ENCODE assay signal across 9 cellular contexts in genomic region chr14:71103662-71104484, GRCh38.
A peak's percentile ranks its signal among the peaks of the same experiment; 100 is the strongest.
DNase-seq lines count a peak whose midpoint lies in the region; ATAC-seq and TF ChIP-seq lines count a peak whose summit lies in the region.
"Had no signal": no experiment of that assay in that cellular context is flagged by ENCODE, and none has a peak within 500 bp of the region (broad histone marks: within the 10 kb centered on the region; RNA-seq: fewer than 3 reads in every experiment).

No MANE protein-coding gene starts in this region.

- H3K9me3 Mint-ChIP-seq in HFFc6 (no peaks in the 10 kb centered on the region), type B pancreatic cell (no peaks in the 10 kb centered on the region)
- H3K9me3 Mint-ChIP-seq: naive thymus-derived CD8-positive, alpha-beta T cell had no signal

- DNase-seq in Caki2 (ENCODE audit: low read depth): peak; percentile 13
- DNase-seq in HFFc6: peak; percentile 75
- peak; percentile 54 for DNase-seq in NCI-H748 (lab: John Stamatoyannopoulos, UW; ENCODE audit: unreplicated experiment)
- peak; percentile 54 for DNase-seq in brain microvascular endothelial cell
- DNase-seq in kidney epithelial cell (ENCODE audit: low read depth): peak; percentile 25
- no peak for DNase-seq in type B pancreatic cell (ENCODE audit: extremely low spot score, unreplicated experiment)
- no peak for DNase-seq in activated CD4-positive, alpha-beta T cell treated with anti-CD3 and anti-CD28 coated beads, Interleukin-2, amount 50 U/mL, for 48 hours

- H3K27ac Mint-ChIP-seq in HFFc6: no peak overlapping the region; the same call in none of the 2 replicates
- H3K27ac Mint-ChIP-seq in type B pancreatic cell: no peak overlapping the region

- H3K27ac ChIP-seq in brain microvascular endothelial cell: peak overlapping the region; percentile 14

- H3K27me3 Mint-ChIP-seq in HFFc6 (ENCODE audit: insufficient read depth): no peaks in the 10 kb centered on the region
- no peaks in the 10 kb centered on the region for H3K27me3 Mint-ChIP-seq in type B pancreatic cell
- H3K27me3 Mint-ChIP-seq: naive thymus-derived CD8-positive, alpha-beta T cell had no signal

- TF ChIP-seq CTCF in HFFc6 (IDR thresholded peaks at IDR 0.05): peak; percentile 94
- TF ChIP-seq CTCF in brain microvascular endothelial cell (IDR thresholded peaks at IDR 0.05; ENCODE audit: low read depth, low read length, missing control alignments): peak; percentile 66
- peak; percentile 79 for TF ChIP-seq CTCF in kidney epithelial cell (IDR thresholded peaks at IDR 0.05; ENCODE audit: insufficient read depth, low read length, poor library complexity, severe bottlenecking)
- peak; percentile 90 for TF ChIP-seq CTCF in type B pancreatic cell (conservative IDR thresholded peaks at IDR 0.05)

- H3K4me1 Mint-ChIP-seq in HFFc6 (ENCODE audit: low read depth) (peaks cover 45% of the 10 kb centered on the region), type B pancreatic cell (ENCODE audit: unreplicated experiment) (no peaks in the 10 kb centered on the region)

- H3K4me3 ChIP-seq in brain microvascular endothelial cell (ENCODE audit: low read depth, low read length) (no peak overlapping the region), kidney epithelial cell (ENCODE audit: low read depth, low read length) (no peak overlapping the region)

- H3K36me3 Mint-ChIP-seq in HFFc6 (ENCODE audit: low read depth) (peaks cover 15% of the 10 kb centered on the region), type B pancreatic cell (peaks cover 29% of the 10 kb centered on the region)

- H3K36me3 ChIP-seq in brain microvascular endothelial cell (replicated peaks) (peaks cover 18% of the 10 kb centered on the region), kidney epithelial cell (ENCODE audit: control insufficient read depth, insufficient read depth, low read length) (no peaks in the 10 kb centered on the region)

- no peak for ATAC-seq in GM21723 (IDR thresholded peaks at IDR 0.05; ENCODE audit: unreplicated experiment)

- H3K4me3 Mint-ChIP-seq in HFFc6 (no peak overlapping the region), type B pancreatic cell (no peak overlapping the region)
- H3K4me3 Mint-ChIP-seq: naive thymus-derived CD8-positive, alpha-beta T cell had no signal

- in situ Hi-C loops in Caki2 (cut with HindIII; ENCODE audit: low pct_unique_long_range_greater_than_20kb, low sequenced_read_pairs): no loop called here
- in situ Hi-C loops in brain microvascular endothelial cell (cut with HindIII; ENCODE audit: low pct_ligation_motif_present, low sequenced_read_pairs): no loop called here

- H3K27me3 ChIP-seq in brain microvascular endothelial cell (replicated peaks) (no peaks in the 10 kb centered on the region), kidney epithelial cell (ENCODE audit: control insufficient read depth, insufficient read depth, low read length) (no peaks in the 10 kb centered on the region)

Comparison
In these comparisons a context has a peak if more than half of its experiments do, and no peak if none do; other contexts are left out.
1. DNase-seq: peak in Caki2 (single experiment), HFFc6 (single experiment), NCI-H748 (single experiment), brain microvascular endothelial cell (single experiment) and kidney epithelial cell (single experiment); none in type B pancreatic cell (single experiment) and activated CD4-positive, alpha-beta T cell treated with anti-CD3 and anti-CD28 coated beads, Interleukin-2, amount 50 U/mL, for 48 hours (0 of 2).
2. Peak in every context shown above with its lines, with median percentiles within 50 percentile points of each other: CTCF ChIP-seq.